In genomic region chr7:112137141-112138101, GRCh38 we compare ENCODE assay signal across 1 cellular context.
TF ChIP-seq lines count a peak whose summit lies in the region.

No MANE protein-coding gene starts in this region.

TF ChIP-seq in A549, 52 proteins besides CTCF, POLR2A, EP300 and RAD21 (continued from another document):
- no peak for TF ChIP-seq MAFK (IDR thresholded peaks at IDR 0.05; ENCODE audit: partially characterized antibody)
- no peak for TF ChIP-seq GATA3 (IDR thresholded peaks at IDR 0.05; ENCODE audit: borderline replicate concordance)
